Comparison of ENCODE assay signal across 20 cellular contexts in the genomic region with DNA sequence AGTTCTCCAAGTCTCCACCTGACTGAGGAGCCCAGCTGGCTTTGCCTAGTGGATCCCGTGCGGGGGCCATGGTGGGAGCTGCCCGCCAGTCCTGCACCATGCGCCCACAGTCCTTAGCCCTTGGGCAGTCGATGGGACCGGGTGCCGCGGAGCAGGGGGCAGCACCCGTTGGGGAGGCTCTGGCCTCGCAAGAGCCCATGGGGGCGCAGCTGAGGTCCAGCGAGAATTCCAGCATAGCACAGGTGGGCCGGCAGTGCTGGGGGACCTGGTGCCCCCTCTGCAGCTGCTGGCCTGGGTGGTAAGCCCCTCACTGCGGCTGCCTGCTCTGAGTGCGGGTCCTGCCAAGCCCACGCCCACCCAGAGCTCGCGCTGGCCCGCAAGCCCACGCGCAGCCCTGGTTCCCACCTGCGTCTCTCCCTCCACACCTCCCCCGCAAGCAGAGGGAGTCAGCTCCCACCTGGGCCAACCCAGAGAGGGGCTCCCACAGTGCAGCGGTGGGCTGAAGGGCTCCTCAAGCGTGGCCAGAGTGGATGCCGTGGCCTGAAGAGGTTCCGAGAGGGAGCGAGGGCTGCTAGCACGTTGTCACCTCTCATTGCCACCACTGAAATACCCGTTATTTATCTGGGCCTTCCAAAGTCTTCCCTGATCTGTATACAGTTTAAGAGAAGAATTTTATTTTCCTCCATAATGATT.
"Had no signal": no experiment of that assay in that cellular context is flagged by ENCODE, and none has a peak within 500 bp of the region (broad histone marks: within the 10 kb centered on the region; RNA-seq: fewer than 3 reads in every experiment).

No MANE protein-coding gene starts in this region.

- H3K27ac ChIP-seq: SJSA1, SK-N-MC had no signal

- H3K27me3 ChIP-seq: MG63, SJSA1 had no signal

- DNase-seq: Karpas-422, KG1, MG63, NCI-H1092, NCI-H1105 treated with DMSO at 0.1 percent for 48 hours, NCI-H1417 treated with DMSO at 0.1 percent for 48 hours, NCI-H146, NCI-H1694 treated with DMSO at 0.1 percent for 48 hours, NCI-H1930, NCI-H2081, NCI-H2107, NCI-H2227 treated with DMSO at 0.1 percent for 48 hours, NCI-H524, NCI-H526 treated with DMSO at 0.1 percent for 48 hours, NCI-H748 treated with DMSO at 0.1 percent for 48 hours, Right ventricle myocardium superior, RPMI8226, SIG-M5 had no signal

- H3K36me3 ChIP-seq: MG63, SJSA1 had no signal

- H3K9me3 ChIP-seq: MG63, SJSA1 had no signal

- H3K4me1 ChIP-seq: SJSA1 had no signal

- H3K4me3 ChIP-seq: MG63, SJSA1, SK-N-MC had no signal
